ENCODE assay signal across 2 cellular contexts in genomic region chr14:100203962-100204834, GRCh38.
A peak's percentile ranks its signal among the peaks of the same experiment; 100 is the strongest.
TF ChIP-seq lines count a peak whose summit lies in the region.

No MANE protein-coding gene starts in this region.

TF ChIP-seq in IMR-90, 13 proteins besides CTCF, POLR2A, EP300 and RAD21:
- TF ChIP-seq MXI1 (IDR thresholded peaks at IDR 0.05; ENCODE audit: borderline replicate concordance, low read depth, low read length) (no peak), CEBPB (IDR thresholded peaks at IDR 0.05; ENCODE audit: low read depth, low read length) (peak; percentile 81)

TF ChIP-seq in K562, 482 proteins besides CTCF, POLR2A, EP300 and RAD21:
- TF ChIP-seq TBL1XR1 (IDR thresholded peaks at IDR 0.05; ENCODE audit: low read length in 2 of 2) (no peak), TCF7 (IDR thresholded peaks at IDR 0.05; ENCODE audit: borderline replicate concordance) (no peak), ELF1 (tag; IDR thresholded peaks at IDR 0.05) (no peak), U2AF1 (optimal IDR thresholded peaks at IDR 0.05; ENCODE audit: low read depth, low read length) (no peak), SIRT6 (IDR thresholded peaks at IDR 0.05; ENCODE audit: low read depth, low read length) (no peak), PCBP1 (IDR thresholded peaks at IDR 0.05; ENCODE audit: low read depth, low read length, poor library complexity, severe bottlenecking) (no peak), E4F1 (CRISPR knock-in tag; IDR thresholded peaks at IDR 0.05; ENCODE audit: borderline replicate concordance) (no peak), PREB (CRISPR knock-in tag; IDR thresholded peaks at IDR 0.05) (no peak), DIDO1 (tag; IDR thresholded peaks at IDR 0.05; ENCODE audit: low read depth) (no peak), MAFF (IDR thresholded peaks at IDR 0.05; ENCODE audit: low read length) (no peak), SRSF3 (IDR thresholded peaks at IDR 0.05; ENCODE audit: insufficient read depth, low read length) (no peak), ZBTB8A (IDR thresholded peaks at IDR 0.05; ENCODE audit: partially characterized antibody) (no peak), ZNF212 (CRISPR knock-in tag; IDR thresholded peaks at IDR 0.05) (no peak), ZEB2 (IDR thresholded peaks at IDR 0.05) (no peak)
